ENCODE assay signal across 23 cellular contexts in the genomic region with DNA sequence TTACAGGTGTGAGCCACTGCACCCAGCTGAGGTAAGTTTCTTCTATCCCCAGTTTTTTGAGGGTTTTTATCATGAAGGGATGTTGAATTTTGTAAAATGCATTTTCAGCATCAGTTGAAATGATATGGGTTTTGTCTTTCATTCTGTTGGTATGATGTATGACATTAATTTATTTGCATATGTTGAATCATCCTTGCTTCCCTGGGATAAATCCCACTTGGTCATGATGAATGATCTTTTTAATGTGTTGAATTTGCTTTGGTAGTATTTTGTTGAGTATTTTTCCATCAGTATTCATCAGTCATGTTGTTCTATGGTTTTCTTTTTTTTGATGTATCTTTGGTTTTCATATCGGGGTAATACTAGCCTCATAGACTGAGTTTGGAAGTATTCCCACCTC.
DNase-seq lines count a peak whose midpoint lies in the region; ATAC-seq, FAIRE-seq and TF ChIP-seq lines count a peak whose summit lies in the region.
"Had no signal": no experiment of that assay in that cellular context is flagged by ENCODE, and none has a peak within 500 bp of the region (broad histone marks: within the 10 kb centered on the region; RNA-seq: fewer than 3 reads in every experiment).

No MANE protein-coding gene starts in this region.

- intact Hi-C loops in body of pancreas (cut with DNase I): no loop called here

- H3K27ac ChIP-seq in astrocyte (ENCODE audit: low read depth, low read length): no peak overlapping the region
- H3K27ac ChIP-seq in body of pancreas: no peak overlapping the region
- H3K27ac ChIP-seq: 22Rv1; BLaER1 treated with 17β-estradiol and CSF1 and Interleukin-3, amounts not matched to agents 10 nM and 100 nM had no signal

- no peaks in the 10 kb centered on the region for H3K9me3 Mint-ChIP-seq in astrocyte (ENCODE audit: unreplicated experiment)
- H3K9me3 Mint-ChIP-seq: HFFc6 had no signal

- H2AFZ ChIP-seq in astrocyte (ENCODE audit: low read depth, low read length): no peak overlapping the region
- H2AFZ ChIP-seq: GM23338 had no signal

- ATAC-seq in SK-N-SH treated with all-trans-retinoic acid at 6 μM for 48 hours: peak; percentile 63
- ATAC-seq in HG03439 (IDR thresholded peaks at IDR 0.05; ENCODE audit: unreplicated experiment): no peak
- no peak for ATAC-seq in body of pancreas
- ATAC-seq: GM23338 had no signal

- no peak overlapping the region for H3K9ac ChIP-seq in astrocyte (ENCODE audit: low read length)
- H3K9ac ChIP-seq: BLaER1 treated with 17β-estradiol and CSF1 and Interleukin-3, amounts not matched to agents 10 nM and 100 nM had no signal

- H3K4me3 ChIP-seq in astrocyte (ENCODE audit: insufficient read depth, low read depth, low read length) (no peak overlapping the region), body of pancreas (no peak overlapping the region)
- H3K4me3 ChIP-seq: BLaER1 treated with 17β-estradiol and CSF1 and Interleukin-3, amounts not matched to agents 10 nM and 100 nM; GM23338 had no signal

- no peaks in the 10 kb centered on the region for H3K9me3 ChIP-seq in astrocyte (ENCODE audit: insufficient read depth, low read depth, low read length)
- H3K9me3 ChIP-seq in body of pancreas: no peaks in the 10 kb centered on the region

- H3K27ac Mint-ChIP-seq in astrocyte (ENCODE audit: unreplicated experiment): no peak overlapping the region
- H3K27ac Mint-ChIP-seq: B cell; CD14-positive monocyte; CD4-positive, alpha-beta T cell; CD8-positive, alpha-beta memory T cell; GM23338; H9; HFFc6 had no signal

- DNase-seq in D721Med (ENCODE audit: insufficient read length, low spot score) (no peak), LHCN-M2 (ENCODE audit: low read depth) (peak; percentile 15), astrocyte (ENCODE audit: low read depth) (peak; percentile 24), GM13977 (ENCODE audit: low spot score) (no peak), body of pancreas (no peak)
- no peak for DNase-seq in activated CD8-positive, alpha-beta memory T cell treated with anti-CD3 and anti-CD28 coated beads for 24 hours
- DNase-seq: CD4-positive, alpha-beta T cell; CD8-positive, alpha-beta memory T cell; DMS53; DMS79 treated with DMSO at 0.1 percent for 48 hours; H9; HFFc6 had no signal

- peak; percentile 71 for FAIRE-seq in D721Med (lab: Jason Lieb, UNC)
- no peak for FAIRE-seq in astrocyte (lab: Jason Lieb, UNC)
- FAIRE-seq: A204.1, G401.6, GM12892, GM19239 had no signal

- H3K4me1 ChIP-seq in astrocyte (ENCODE audit: insufficient read depth, low read length) (no peaks in the 10 kb centered on the region), body of pancreas (no peaks in the 10 kb centered on the region)
- H3K4me1 ChIP-seq: BLaER1 treated with 17β-estradiol and CSF1 and Interleukin-3, amounts not matched to agents 10 nM and 100 nM had no signal

- no peaks in the 10 kb centered on the region for H3K36me3 ChIP-seq in astrocyte (ENCODE audit: insufficient read depth, low read length)
- no peaks in the 10 kb centered on the region for H3K36me3 ChIP-seq in body of pancreas (replicated peaks in 1 of 2; ENCODE audit: insufficient read depth in 1 of 2, low read depth in 2 of 2)

- H3K79me2 ChIP-seq in astrocyte (ENCODE audit: insufficient read depth, low read length): peaks cover 3% of the 10 kb centered on the region

- TF ChIP-seq CTCF in D721Med (IDR thresholded peaks at IDR 0.05; ENCODE audit: insufficient read depth, missing control alignments): no peak
- no peak for TF ChIP-seq CTCF in astrocyte (IDR thresholded peaks at IDR 0.05; ENCODE audit: insufficient read depth, low read depth, low read length)
- no peak for TF ChIP-seq CTCF in GM13977 (IDR thresholded peaks at IDR 0.05; ENCODE audit: extremely low read depth, insufficient read depth, missing control alignments)
- TF ChIP-seq CTCF in body of pancreas (IDR thresholded peaks at IDR 0.05): no peak

- 86 to 100% methylated on average over 1 of the region's 1 CpG for WGBS in body of pancreas, 2 donors

- H3K27me3 Mint-ChIP-seq in astrocyte (ENCODE audit: low read depth, unreplicated experiment): no peaks in the 10 kb centered on the region
- H3K27me3 Mint-ChIP-seq: B cell; CD4-positive, alpha-beta T cell; CD8-positive, alpha-beta memory T cell had no signal

- TF ChIP-seq POLR2A in body of pancreas (IDR thresholded peaks at IDR 0.05): no peak

- H3K4me2 ChIP-seq in astrocyte (ENCODE audit: low read length): no peak overlapping the region
- H3K4me2 ChIP-seq: BLaER1 treated with 17β-estradiol and CSF1 and Interleukin-3, amounts not matched to agents 10 nM and 100 nM; GM23338 had no signal

- H3K27me3 ChIP-seq in astrocyte (ENCODE audit: insufficient read depth, low read length): no peaks in the 10 kb centered on the region
- no peaks in the 10 kb centered on the region for H3K27me3 ChIP-seq in body of pancreas
- H3K27me3 ChIP-seq: BLaER1 treated with 17β-estradiol and CSF1 and Interleukin-3, amounts not matched to agents 10 nM and 100 nM had no signal

- no peaks in the 10 kb centered on the region for H3K4me1 Mint-ChIP-seq in astrocyte (ENCODE audit: low read depth, unreplicated experiment)
- H3K4me1 Mint-ChIP-seq: CD14-positive monocyte, GM23338 had no signal

- in situ Hi-C loops in GM13977 (cut with MboI; ENCODE audit: low pct_unique_long_range_greater_than_20kb, low sequenced_read_pairs, unreplicated experiment): no loop called here

- H4K20me1 ChIP-seq in astrocyte (ENCODE audit: insufficient read depth, low read length): peaks cover 2% of the 10 kb centered on the region
- H4K20me1 ChIP-seq: BLaER1 treated with 17β-estradiol and CSF1 and Interleukin-3, amounts not matched to agents 10 nM and 100 nM had no signal

- H3K4me3 Mint-ChIP-seq in astrocyte (ENCODE audit: unreplicated experiment): no peak overlapping the region
- H3K4me3 Mint-ChIP-seq: B cell; CD14-positive monocyte; CD4-positive, alpha-beta T cell; CD8-positive, alpha-beta memory T cell; GM23338; H9; HFFc6 had no signal

- H3K36me3 Mint-ChIP-seq in astrocyte (ENCODE audit: low read depth, unreplicated experiment): peaks cover 7% of the 10 kb centered on the region

TF ChIP-seq in SK-N-SH treated with all-trans-retinoic acid at 6 μM for 48 hours, 23 proteins besides CTCF, POLR2A, EP300 and RAD21:
- TF ChIP-seq ZC3H10 (CRISPR knock-in tag; IDR thresholded peaks at IDR 0.05): peak; percentile 12; the same call in 1 of the 2 replicates
- TF ChIP-seq TOX (CRISPR knock-in tag; IDR thresholded peaks at IDR 0.05; ENCODE audit: borderline replicate concordance): peak; percentile 71; the same call in 1 of the 2 replicates
- TF ChIP-seq ZFP30 (CRISPR knock-in tag; IDR thresholded peaks at IDR 0.05): no peak
- TF ChIP-seq CSDC2 (CRISPR knock-in tag; IDR thresholded peaks at IDR 0.05): no peak
TF ChIP-seq in SK-N-SH treated with all-trans-retinoic acid at 6 μM for 48 hours: peak in this region for 2.

Comparison
In these comparisons a context has a peak if more than half of its experiments do, and no peak if none do; other contexts are left out.
1. DNase-seq: peak in LHCN-M2 (single experiment) and astrocyte (single experiment); none in D721Med (single experiment), GM13977 (single experiment), body of pancreas (0 of 4) and activated CD8-positive, alpha-beta memory T cell treated with anti-CD3 and anti-CD28 coated beads for 24 hours (single experiment).